ENCODE assay signal across 8 cellular contexts in genomic region chr11:75532200-75532972, GRCh38. TPM values are rescaled to one million over a fixed set of nuclear protein-coding genes. Genes with fewer than 3 reads are reported as not detected.
A peak's percentile ranks its signal among the peaks of the same experiment; 100 is the strongest.
DNase-seq lines count a peak whose midpoint lies in the region; ATAC-seq and TF ChIP-seq lines count a peak whose summit lies in the region.

No MANE protein-coding gene starts in this region.

- no peaks in the 10 kb centered on the region for H3K9me3 Mint-ChIP-seq in activated CD4-positive, alpha-beta T cell treated with anti-CD3 and anti-CD28 coated beads for 36 hours (ENCODE audit: low read depth)

- H3K27ac Mint-ChIP-seq in activated CD4-positive, alpha-beta T cell treated with anti-CD3 and anti-CD28 coated beads for 36 hours: no peak overlapping the region

- TF ChIP-seq RAD21 in liver (IDR thresholded peaks at IDR 0.05): peak; percentile 97

- peak; percentile 86 for TF ChIP-seq CTCF in HFF-Myc (IDR thresholded peaks at IDR 0.05; ENCODE audit: low read depth, low read length, missing control alignments)
- TF ChIP-seq CTCF in colonic mucosa (IDR thresholded peaks at IDR 0.05): peak; percentile 91
- TF ChIP-seq CTCF in liver (IDR thresholded peaks at IDR 0.05; ENCODE audit: low read depth, low read length, missing input control): peak; percentile 93

- H3K4me3 ChIP-seq in BLaER1 (no peak overlapping the region), HFF-Myc (replicated peaks; ENCODE audit: low read depth, low read length) (no peak overlapping the region), colonic mucosa (no peak overlapping the region), liver (ENCODE audit: low read depth in 1 of 3, low read length in 3 of 3) (no peak overlapping the region)

- peaks cover 15% of the 10 kb centered on the region; the same call in 1 of the 2 replicates for H4K20me1 ChIP-seq in BLaER1

- H3K4me1 ChIP-seq in BLaER1: peaks cover 84% of the 10 kb centered on the region
- H3K4me1 ChIP-seq in colonic mucosa: peaks cover 2% of the 10 kb centered on the region
- no peaks in the 10 kb centered on the region for H3K4me1 ChIP-seq in liver (ENCODE audit: control insufficient read depth in 4 of 4, insufficient read depth in 4 of 4, low read length in 3 of 4)

- peak; percentile 68 for ATAC-seq in activated CD4-positive, alpha-beta T cell treated with anti-CD3 and anti-CD28 coated beads for 36 hours
- no peak for ATAC-seq in GM21786 (IDR thresholded peaks at IDR 0.05; ENCODE audit: unreplicated experiment)

- peak overlapping the region; percentile 73 for H3K4me2 ChIP-seq in BLaER1

- intact Hi-C loops in activated CD4-positive, alpha-beta T cell treated with anti-CD3 and anti-CD28 coated beads for 36 hours (cut with DNase I, micrococcal nuclease): loop anchor here (1.0 to 2.0 kb wide), 3 partner anchors 87 to 252 kb away; no protein-coding TSS in a partner anchor
- intact Hi-C loops in colonic mucosa (cut with DNase I): loop anchor here (1.0 kb wide), 1 partner anchor 87 kb away; no protein-coding TSS in a partner anchor

- no peak overlapping the region for H3K4me3 Mint-ChIP-seq in activated CD4-positive, alpha-beta T cell treated with anti-CD3 and anti-CD28 coated beads for 36 hours

- H3K27ac ChIP-seq in BLaER1 (no peak overlapping the region), colonic mucosa (no peak overlapping the region), liver (ENCODE audit: low read depth in 1 of 2, low read length in 2 of 2) (no peak overlapping the region)

- H3K36me3 ChIP-seq in BLaER1 (no peaks in the 10 kb centered on the region), colonic mucosa (no peaks in the 10 kb centered on the region), liver (ENCODE audit: control insufficient read depth in 4 of 4, insufficient read depth in 3 of 4, low read depth in 1 of 4, low read length in 3 of 4) (no peaks in the 10 kb centered on the region)

- H3K9me3 ChIP-seq in BLaER1: no peaks in the 10 kb centered on the region
- no peaks in the 10 kb centered on the region for H3K9me3 ChIP-seq in colonic mucosa
- no peaks in the 10 kb centered on the region for H3K9me3 ChIP-seq in liver (ENCODE audit: control insufficient read depth in 4 of 4, low read length in 3 of 4)

- CTCF ChIA-PET in activated CD4-positive, alpha-beta T cell treated with anti-CD3 and anti-CD28 coated beads for 36 hours (lab: Charles Lee): interaction anchor here (0.7 to 9.9 kb wide), 21 partner anchors 11 to 253 kb away, joined by 3 to 129 read pairs (median 4); no protein-coding TSS in a partner anchor

- WGBS in liver: 41% methylated on average over 7 of the region's 7 CpGs

- peaks cover 26% of the 10 kb centered on the region for H3K4me1 Mint-ChIP-seq in activated CD4-positive, alpha-beta T cell treated with anti-CD3 and anti-CD28 coated beads for 36 hours

- H3K36me3 Mint-ChIP-seq in activated CD4-positive, alpha-beta T cell treated with anti-CD3 and anti-CD28 coated beads for 36 hours (ENCODE audit: low read depth): no peaks in the 10 kb centered on the region

- H3K9ac ChIP-seq in BLaER1: no peak overlapping the region
- no peak overlapping the region for H3K9ac ChIP-seq in colonic mucosa (ENCODE audit: low read depth in 2 of 2, low read length in 2 of 2)
- H3K9ac ChIP-seq in liver (ENCODE audit: low read depth in 1 of 2, low read length in 2 of 2): no peak overlapping the region

- POLR2A ChIA-PET in activated CD4-positive, alpha-beta T cell treated with anti-CD3 and anti-CD28 coated beads for 36 hours (lab: Charles Lee): no interaction called here

- no peaks in the 10 kb centered on the region for H3K27me3 Mint-ChIP-seq in activated CD4-positive, alpha-beta T cell treated with anti-CD3 and anti-CD28 coated beads for 36 hours

- H3K27me3 ChIP-seq in BLaER1: no peaks in the 10 kb centered on the region
- no peaks in the 10 kb centered on the region for H3K27me3 ChIP-seq in colonic mucosa
- no peaks in the 10 kb centered on the region for H3K27me3 ChIP-seq in liver (ENCODE audit: control insufficient read depth in 4 of 4, insufficient read depth in 4 of 4, low read length in 3 of 4)

- DNase-seq in HFF-Myc (ENCODE audit: extremely low read depth, low read depth) (no peak), NCI-H526 treated with DMSO at 0.1 percent for 48 hours (lab: John Stamatoyannopoulos, UW) (peak; percentile 60), colonic mucosa (peak; percentile 85)
- DNase-seq in activated CD4-positive, alpha-beta T cell treated with anti-CD3 and anti-CD28 coated beads for 36 hours: peak; percentile 89
- DNase-seq in stimulated activated CD8-positive, alpha-beta memory T cell treated with anti-CD3 and anti-CD28 coated beads, Interleukin-12 subunit alpha, Interleukin-12 subunit beta, amount 100 ng/mL, for 24 hours (ENCODE audit: extremely low read depth): peak; percentile 36

TF ChIP-seq in liver, 16 proteins besides CTCF, POLR2A, EP300 and RAD21:
- no peak for TF ChIP-seq HNF4A (conservative IDR thresholded peaks at IDR 0.05)
- TF ChIP-seq YY1 (IDR thresholded peaks at IDR 0.05): no peak
- no peak for TF ChIP-seq FOXA2 (IDR thresholded peaks at IDR 0.05)
- no peak for TF ChIP-seq ZBTB33 (IDR thresholded peaks at IDR 0.05)
- TF ChIP-seq SP1 (IDR thresholded peaks at IDR 0.05): no peak
- no peak for TF ChIP-seq ATF3 (IDR thresholded peaks at IDR 0.05)
- no peak for TF ChIP-seq EGR1 (IDR thresholded peaks at IDR 0.05; ENCODE audit: low read depth in 2 of 2)
- TF ChIP-seq NR2F2 (IDR thresholded peaks at IDR 0.05): no peak
TF ChIP-seq in liver: peak in this region for 0.

RNA-seq across cellular contexts. Expression of gene GDPD5, which starts 6.6 kb away (rescaled TPM):
- 10 to 100 TPM; 16.8 to 22.0 TPM for total RNA-seq in activated CD4-positive, alpha-beta T cell treated with anti-CD3 and anti-CD28 coated beads for 36 hours
- 1 to 10 TPM; 2.6 to 4.1 TPM for total RNA-seq in colonic mucosa
- total RNA-seq in liver: 10 to 100 TPM in 1 of 2 donors, 1 to 10 TPM in 1; 4.8 to 22.8 TPM
- 1 to 10 TPM; 3.0 to 3.7 TPM for polyA plus RNA-seq in liver

RNA-seq across cellular contexts. Expression of gene SERPINH1, which starts 29.7 kb away (rescaled TPM):
- 10 to 100 TPM; 20.3 to 23.1 TPM for total RNA-seq in activated CD4-positive, alpha-beta T cell treated with anti-CD3 and anti-CD28 coated beads for 36 hours
- total RNA-seq in colonic mucosa (100 to 1,000 TPM in 1 of 2 donors, 10 to 100 TPM in 1; 66.3 to 136 TPM), liver (100 to 1,000 TPM in 1 of 2 donors, 10 to 100 TPM in 1; 95.3 to 118 TPM)
- 10 to 100 TPM in 1 of 2 donors, 1 to 10 TPM in 1; 5.0 to 42.1 TPM for polyA plus RNA-seq in liver
